In the genomic region with DNA sequence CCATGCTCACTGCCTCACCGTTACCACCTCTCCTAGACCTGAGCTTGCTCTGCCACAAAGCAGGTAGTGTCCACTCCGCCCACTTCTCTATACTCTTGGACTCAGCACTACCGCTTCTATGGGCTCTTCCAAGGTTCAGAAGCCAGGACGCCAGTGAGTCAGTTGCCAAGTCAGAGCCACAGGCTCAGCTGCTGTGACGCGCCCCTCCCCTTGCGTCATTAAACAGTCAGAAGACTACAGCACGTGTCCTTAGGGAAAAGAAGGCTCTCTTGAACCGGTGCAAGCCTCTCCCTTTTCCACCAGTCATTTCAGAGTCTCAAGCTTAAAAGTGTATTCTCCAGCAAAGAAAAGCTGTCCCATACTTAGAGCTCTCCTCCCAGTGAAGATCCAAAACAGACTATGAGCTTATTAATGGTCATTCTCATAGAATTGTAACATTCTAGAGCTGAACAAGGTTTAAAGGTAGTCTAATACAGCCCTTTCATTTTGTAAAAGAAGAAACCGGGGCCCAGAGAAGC, we compare ENCODE assay signal across 9 cellular contexts. TPM values are rescaled to one million over a fixed set of nuclear protein-coding genes. Genes with fewer than 3 reads are reported as not detected.
DNase-seq lines count a peak whose midpoint lies in the region; TF ChIP-seq lines count a peak whose summit lies in the region.
"Had no signal": no experiment of that assay in that cellular context is flagged by ENCODE, and none has a peak within 500 bp of the region (broad histone marks: within the 10 kb centered on the region; RNA-seq: fewer than 3 reads in every experiment).

No MANE protein-coding gene starts in this region.

- H2AK5ac ChIP-seq in mesenchymal stem cell (ENCODE audit: low read length, severe bottlenecking): no peak overlapping the region

- peaks cover 5% of the 10 kb centered on the region for H3K27me3 Mint-ChIP-seq in activated CD4-positive, alpha-beta memory T cell treated with anti-CD3 and anti-CD28 coated beads for 36 hours

- no peaks in the 10 kb centered on the region for H3K36me3 ChIP-seq in KMS-11 (ENCODE audit: insufficient read depth)
- H3K36me3 ChIP-seq in mesenchymal stem cell (ENCODE audit: control insufficient read depth in 1 of 2, insufficient read depth in 2 of 2, low read depth in 1 of 2, low read length in 2 of 2): no peaks in the 10 kb centered on the region
- H3K36me3 ChIP-seq: BLaER1 had no signal

- no peaks in the 10 kb centered on the region for H3K79me1 ChIP-seq in mesenchymal stem cell (replicated peaks; ENCODE audit: low read length, poor library complexity, severe bottlenecking)

- no peak overlapping the region for H2BK5ac ChIP-seq in mesenchymal stem cell (ENCODE audit: low read depth, low read length, poor library complexity, severe bottlenecking)

- H3K36me3 Mint-ChIP-seq in activated CD4-positive, alpha-beta memory T cell treated with anti-CD3 and anti-CD28 coated beads for 36 hours: no peaks in the 10 kb centered on the region

- H3K14ac ChIP-seq in mesenchymal stem cell (ENCODE audit: low read length in 2 of 2): no peak overlapping the region

- no peak overlapping the region for H3K4me3 Mint-ChIP-seq in activated CD4-positive, alpha-beta memory T cell treated with anti-CD3 and anti-CD28 coated beads for 36 hours

- H3K27ac Mint-ChIP-seq in activated CD4-positive, alpha-beta memory T cell treated with anti-CD3 and anti-CD28 coated beads for 36 hours: no peak overlapping the region

- no peaks in the 10 kb centered on the region for H3K9me3 ChIP-seq in mesenchymal stem cell (ENCODE audit: control insufficient read depth, low read length)
- H3K9me3 ChIP-seq: BLaER1 had no signal

- no peak overlapping the region for H3K4ac ChIP-seq in mesenchymal stem cell (ENCODE audit: low read depth in 1 of 2, low read length in 2 of 2)

- H3K4me1 ChIP-seq in KMS-11 (ENCODE audit: low read depth, poor library complexity, severe bottlenecking) (peaks cover 33% of the 10 kb centered on the region), mesenchymal stem cell (ENCODE audit: control insufficient read depth, insufficient read depth, low read depth, low read length) (peaks cover 6% of the 10 kb centered on the region)
- H3K4me1 ChIP-seq: BLaER1 had no signal

- H3K18ac ChIP-seq in mesenchymal stem cell (ENCODE audit: low read depth in 1 of 2, low read length in 2 of 2): no peak overlapping the region

- H3K79me2 ChIP-seq in KMS-11 (ENCODE audit: insufficient read depth, low read depth): no peaks in the 10 kb centered on the region

- no peak overlapping the region for H4K8ac ChIP-seq in mesenchymal stem cell (ENCODE audit: low read length)

- H2AFZ ChIP-seq in KMS-11 (ENCODE audit: low read depth) (peak overlapping the region; percentile 56), mesenchymal stem cell (ENCODE audit: low read depth, low read length) (no peak overlapping the region)

- TF ChIP-seq CTCF in KMS-11 (conservative IDR thresholded peaks at IDR 0.05; ENCODE audit: low read depth, low read length): no peak

- peak overlapping the region; percentile 64 for H3K4me2 ChIP-seq in KMS-11
- no peak overlapping the region for H3K4me2 ChIP-seq in mesenchymal stem cell (ENCODE audit: low read length, poor library complexity, severe bottlenecking)
- H3K4me2 ChIP-seq: BLaER1 had no signal

- H3K9me3 Mint-ChIP-seq in activated CD4-positive, alpha-beta memory T cell treated with anti-CD3 and anti-CD28 coated beads for 36 hours: no peaks in the 10 kb centered on the region

- H3K23ac ChIP-seq in mesenchymal stem cell (ENCODE audit: low read length in 2 of 2): no peak overlapping the region

- H3K27ac ChIP-seq in KMS-11: peak overlapping the region; percentile 18; the same call in 1 of the 2 replicates
- no peak overlapping the region for H3K27ac ChIP-seq in mesenchymal stem cell (ENCODE audit: low read length, poor library complexity, severe bottlenecking)
- H3K27ac ChIP-seq: BLaER1 had no signal

- peak; percentile 34 for DNase-seq in NCI-H748 (lab: John Stamatoyannopoulos, UW; ENCODE audit: unreplicated experiment)
- DNase-seq in NCI-H748 treated with DMSO at 0.1 percent for 48 hours (lab: John Stamatoyannopoulos, UW): no peak
- peak; percentile 29 for DNase-seq in brain pericyte (ENCODE audit: low read depth, low spot score)
- peak; percentile 80 for DNase-seq in mesenchymal stem cell
- DNase-seq in NCI-H2196 treated with DMSO at 0.1 percent for 48 hours (lab: John Stamatoyannopoulos, UW; ENCODE audit: unreplicated experiment): no peak
- DNase-seq in activated CD4-positive, alpha-beta memory T cell treated with anti-CD3 and anti-CD28 coated beads for 36 hours: no peak
- no peak for DNase-seq in globus pallidus (ENCODE audit: low spot score)

- H3K4me3 ChIP-seq in KMS-11 (IDR thresholded peaks at IDR 0.05; ENCODE audit: insufficient read depth, low read depth, low read length) (no peak overlapping the region), mesenchymal stem cell (ENCODE audit: insufficient read depth in 1 of 2, low read depth in 1 of 2, low read length in 2 of 2) (peak overlapping the region in 1 of 2 experiments; percentile 1)
- H3K4me3 ChIP-seq: BLaER1 had no signal

- CTCF ChIA-PET in activated CD4-positive, alpha-beta memory T cell treated with anti-CD3 and anti-CD28 coated beads for 36 hours (lab: Charles Lee): interaction anchor here (1.9 kb wide), 1 partner anchor 40 kb away, joined by 4 read pairs; no protein-coding TSS in a partner anchor

- H2BK120ac ChIP-seq in mesenchymal stem cell (ENCODE audit: low read depth, low read length): no peak overlapping the region

- H3K27me3 ChIP-seq in KMS-11 (ENCODE audit: insufficient read depth, low read depth): no peaks in the 10 kb centered on the region
- no peaks in the 10 kb centered on the region for H3K27me3 ChIP-seq in mesenchymal stem cell (ENCODE audit: control insufficient read depth in 1 of 2, insufficient read depth in 1 of 2, low read length in 2 of 2)
- H3K27me3 ChIP-seq: BLaER1 had no signal

- POLR2A ChIA-PET in activated CD4-positive, alpha-beta memory T cell treated with anti-CD3 and anti-CD28 coated beads for 36 hours (lab: Charles Lee): no interaction called here

- no peak overlapping the region for H2BK15ac ChIP-seq in mesenchymal stem cell (ENCODE audit: low read depth, poor library complexity, severe bottlenecking)

- intact Hi-C loops in activated CD4-positive, alpha-beta memory T cell treated with anti-CD3 and anti-CD28 coated beads for 36 hours (cut with micrococcal nuclease): loop anchor here (2.0 kb wide), 1 partner anchor 30 kb away; no protein-coding TSS in a partner anchor

- peak overlapping the region; percentile 10; the same call in 1 of the 2 replicates for H3K9ac ChIP-seq in KMS-11
- H3K9ac ChIP-seq in mesenchymal stem cell (ENCODE audit: low read length): peak overlapping the region; percentile 69
- H3K9ac ChIP-seq: BLaER1 had no signal

- H2BK12ac ChIP-seq in mesenchymal stem cell (ENCODE audit: low read length in 2 of 2): no peak overlapping the region

- 75% methylated on average over 9 of the region's 10 CpGs for WGBS in mesenchymal stem cell

- peaks cover 6% of the 10 kb centered on the region for H3K4me1 Mint-ChIP-seq in activated CD4-positive, alpha-beta memory T cell treated with anti-CD3 and anti-CD28 coated beads for 36 hours (ENCODE audit: low read depth)

- H4K20me1 ChIP-seq in KMS-11 (ENCODE audit: insufficient read depth): no peaks in the 10 kb centered on the region
- H4K20me1 ChIP-seq: BLaER1 had no signal

- no peak overlapping the region for H4K91ac ChIP-seq in mesenchymal stem cell (ENCODE audit: low read length)

RNA-seq across cellular contexts. Expression of a gene that starts 41.0 kb away (rescaled TPM):
- polyA plus RNA-seq in mesenchymal stem cell (2013, experiment 1 of 2): 0.19 TPM
- polyA plus RNA-seq in mesenchymal stem cell (2013, experiment 2 of 2): 0.38 TPM
- 1 to 10 TPM; 1.4 to 1.8 TPM for total RNA-seq in activated CD4-positive, alpha-beta memory T cell treated with anti-CD3 and anti-CD28 coated beads for 36 hours

Comparison
In these comparisons a context has a peak if more than half of its experiments do, and no peak if none do; other contexts are left out.
1. DNase-seq: peak in NCI-H748 (single experiment), brain pericyte (single experiment) and mesenchymal stem cell (single experiment); none in NCI-H748 treated with DMSO at 0.1 percent for 48 hours (single experiment), NCI-H2196 treated with DMSO at 0.1 percent for 48 hours (single experiment), activated CD4-positive, alpha-beta memory T cell treated with anti-CD3 and anti-CD28 coated beads for 36 hours (single experiment) and globus pallidus (single experiment).